Comparison of ENCODE assay signal across 23 cellular contexts in the genomic region with DNA sequence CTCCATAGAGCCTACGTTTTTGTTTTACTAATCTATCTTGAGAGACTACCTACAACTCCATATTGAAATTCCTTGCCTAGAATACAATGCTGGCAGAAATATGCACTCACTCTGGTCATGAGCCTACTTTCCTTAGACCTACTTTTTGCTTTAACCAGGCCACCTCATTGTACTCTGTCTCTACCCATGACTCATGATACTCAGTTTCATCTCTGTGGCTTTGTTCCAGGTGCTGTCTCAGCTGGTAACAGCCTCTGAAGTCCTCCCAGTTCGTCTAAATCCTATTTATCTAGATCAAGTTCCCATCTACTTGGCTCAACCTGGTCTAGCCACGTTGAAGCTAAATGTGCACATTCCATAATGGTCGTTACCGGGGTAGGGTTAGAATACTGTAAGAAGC.
A peak's percentile ranks its signal among the peaks of the same experiment; 100 is the strongest.
DNase-seq lines count a peak whose midpoint lies in the region; FAIRE-seq and TF ChIP-seq lines count a peak whose summit lies in the region.
"Had no signal": no experiment of that assay in that cellular context is flagged by ENCODE, and none has a peak within 500 bp of the region (broad histone marks: within the 10 kb centered on the region; RNA-seq: fewer than 3 reads in every experiment).

No MANE protein-coding gene starts in this region.

- TF ChIP-seq RAD21 in SK-N-SH (IDR thresholded peaks at IDR 0.05; ENCODE audit: low read length), result no peak

- H3K9ac ChIP-seq in SK-N-SH, result no peak overlapping the region

- H3K4me2 ChIP-seq in SK-N-SH, result no peak overlapping the region

- CTCF ChIA-PET in SK-N-SH (lab: Yijun Ruan, JAX), result no interaction called here

- no peaks in the 10 kb centered on the region for H3K9me3 ChIP-seq in SK-N-SH
- H3K9me3 ChIP-seq: MG63 had no signal

- FAIRE-seq in bronchial epithelial cell (lab: Jason Lieb, UNC), result no peak
- FAIRE-seq: GM19239, H54, HepG2 had no signal

- H3K36me3 ChIP-seq in bronchial epithelial cell (ENCODE audit: control insufficient read depth, insufficient read depth, low read length) (no peaks in the 10 kb centered on the region), SK-N-SH (replicated peaks in 1 of 2; ENCODE audit: control insufficient read depth in 1 of 2, insufficient read depth in 2 of 2, low read length in 1 of 2) (no peaks in the 10 kb centered on the region)
- H3K36me3 ChIP-seq: MG63 had no signal

- POLR2A ChIA-PET in SK-N-SH (lab: Yijun Ruan, JAX), result no interaction called here

- H3K4me3 ChIP-seq in GM12865 (ENCODE audit: low read depth, low read length), result no peak overlapping the region
- H3K4me3 ChIP-seq in bronchial epithelial cell (ENCODE audit: low read depth, low read length), result no peak overlapping the region
- H3K4me3 ChIP-seq in SK-N-SH (ENCODE audit: low read depth in 2 of 2, low read length in 1 of 2), result no peak overlapping the region
- no peak overlapping the region for H3K4me3 ChIP-seq in dorsolateral prefrontal cortex
- H3K4me3 ChIP-seq: MG63 had no signal

- no peaks in the 10 kb centered on the region for H3K79me2 ChIP-seq in SK-N-SH (ENCODE audit: insufficient read depth)

- no peaks in the 10 kb centered on the region for H4K20me1 ChIP-seq in SK-N-SH (ENCODE audit: insufficient read depth)

- intact Hi-C loops in dorsolateral prefrontal cortex (cut with DNase I), result no loop called here

- H3K27ac ChIP-seq in SK-N-SH (ENCODE audit: low read depth in 2 of 2, low read length in 1 of 2) (no peak overlapping the region), dorsolateral prefrontal cortex (no peak overlapping the region)

- H3K9me2 ChIP-seq in SK-N-SH, result no peaks in the 10 kb centered on the region

- no peak for TF ChIP-seq CTCF in GM12865 (IDR thresholded peaks at IDR 0.05; ENCODE audit: insufficient read depth, low read depth, low read length, missing control alignments)
- no peak for TF ChIP-seq CTCF in bronchial epithelial cell (IDR thresholded peaks at IDR 0.05; ENCODE audit: insufficient read depth, low read length, severe bottlenecking)
- no peak for TF ChIP-seq CTCF in SK-N-SH (IDR thresholded peaks at IDR 0.05)
- no peak for TF ChIP-seq CTCF in dorsolateral prefrontal cortex (IDR thresholded peaks at IDR 0.05 in 54 of 56, conservative IDR thresholded peaks at IDR 0.05 in 2 of 56; ENCODE audit: low read depth in 1 of 56, partially characterized antibody in 56 of 56)

- no peak for TF ChIP-seq EP300 in SK-N-SH (IDR thresholded peaks at IDR 0.05; ENCODE audit: borderline replicate concordance in 1 of 2, low read depth in 1 of 2, low read length in 1 of 2)

- H2AFZ ChIP-seq in SK-N-SH (ENCODE audit: low read depth), result no peak overlapping the region

- whole genome bisulfite sequencing in SK-N-SH (ENCODE audit: low lambda C conversion rate), result 0% methylated on average over 5 of the region's 5 CpGs

- no peaks in the 10 kb centered on the region for H3K4me1 ChIP-seq in SK-N-SH (ENCODE audit: control insufficient read depth in 1 of 2, insufficient read depth in 2 of 2, low read depth in 1 of 2, low read length in 1 of 2)

- H3F3A ChIP-seq in SK-N-SH (replicated peaks; ENCODE audit: insufficient read depth), result no peaks in the 10 kb centered on the region

- no peaks in the 10 kb centered on the region for H3K27me3 ChIP-seq in bronchial epithelial cell (ENCODE audit: control insufficient read depth, insufficient read depth, low read length)
- no peaks in the 10 kb centered on the region for H3K27me3 ChIP-seq in SK-N-SH (ENCODE audit: insufficient read depth)
- H3K27me3 ChIP-seq in dorsolateral prefrontal cortex, result peaks cover 0 to 7% (median 0%) of the 10 kb centered on the region in 45 donors
- H3K27me3 ChIP-seq: MG63 had no signal

- DNase-seq in GM12865 (ENCODE audit: low read depth) (peak; percentile 7), M059J (ENCODE audit: low read depth) (peak; percentile 0), bronchial epithelial cell (ENCODE audit: low read depth) (peak; percentile 0), kidney tubule cell (ENCODE audit: low spot score) (peak; percentile 9), amniotic stem cell (lab: John Stamatoyannopoulos, UW) (no peak), SK-N-SH (no peak), NCI-H526 treated with DMSO at 0.1 percent for 48 hours (lab: John Stamatoyannopoulos, UW) (no peak), dorsolateral prefrontal cortex (no peak)
- DNase-seq: CD8-positive, alpha-beta memory T cell; DMS 273 treated with DMSO at 0.1 percent for 48 hours; DND-41; Karpas-422; MG63; NCI-H1048; NCI-H1417; NCI-H1694; NCI-H2029 treated with DMSO at 0.1 percent for 48 hours; NCI-H69; PC-3; SHP77 had no signal

TF ChIP-seq in SK-N-SH, 30 proteins besides CTCF, POLR2A, EP300 and RAD21:
- TF ChIP-seq, protein P1, sequence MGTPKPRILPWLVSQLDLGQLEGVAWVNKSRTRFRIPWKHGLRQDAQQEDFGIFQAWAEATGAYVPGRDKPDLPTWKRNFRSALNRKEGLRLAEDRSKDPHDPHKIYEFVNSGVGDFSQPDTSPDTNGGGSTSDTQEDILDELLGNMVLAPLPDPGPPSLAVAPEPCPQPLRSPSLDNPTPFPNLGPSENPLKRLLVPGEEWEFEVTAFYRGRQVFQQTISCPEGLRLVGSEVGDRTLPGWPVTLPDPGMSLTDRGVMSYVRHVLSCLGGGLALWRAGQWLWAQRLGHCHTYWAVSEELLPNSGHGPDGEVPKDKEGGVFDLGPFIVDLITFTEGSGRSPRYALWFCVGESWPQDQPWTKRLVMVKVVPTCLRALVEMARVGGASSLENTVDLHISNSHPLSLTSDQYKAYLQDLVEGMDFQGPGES (IDR thresholded peaks at IDR 0.05; ENCODE audit: low read depth, low read length), result no peak
- no peak for TF ChIP-seq GABPA (IDR thresholded peaks at IDR 0.05; ENCODE audit: low read depth)
- TF ChIP-seq FOSL2 (IDR thresholded peaks at IDR 0.05; ENCODE audit: borderline replicate concordance, low read depth), result no peak
- TF ChIP-seq MEF2A (IDR thresholded peaks at IDR 0.05; ENCODE audit: borderline replicate concordance, low read depth), result no peak
- TF ChIP-seq ZBTB33 (IDR thresholded peaks at IDR 0.05; ENCODE audit: borderline replicate concordance, low read depth), result no peak
- no peak for TF ChIP-seq MXI1 (IDR thresholded peaks at IDR 0.05; ENCODE audit: low read depth, low read length)
- TF ChIP-seq TAF1 (IDR thresholded peaks at IDR 0.05; ENCODE audit: borderline replicate concordance, low read depth, low read length), result no peak
- no peak for TF ChIP-seq NRF1 (IDR thresholded peaks at IDR 0.05; ENCODE audit: low read depth, low read length)
- no peak for TF ChIP-seq POLR2AphosphoS5 (IDR thresholded peaks at IDR 0.05; ENCODE audit: low read depth, low read length)
- TF ChIP-seq RXRA (IDR thresholded peaks at IDR 0.05; ENCODE audit: borderline replicate concordance, low read depth), result no peak
- TF ChIP-seq, protein P2, sequence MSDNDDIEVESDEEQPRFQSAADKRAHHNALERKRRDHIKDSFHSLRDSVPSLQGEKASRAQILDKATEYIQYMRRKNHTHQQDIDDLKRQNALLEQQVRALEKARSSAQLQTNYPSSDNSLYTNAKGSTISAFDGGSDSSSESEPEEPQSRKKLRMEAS (IDR thresholded peaks at IDR 0.05; ENCODE audit: low read depth), result no peak
- no peak for TF ChIP-seq TEAD4 (IDR thresholded peaks at IDR 0.05; ENCODE audit: borderline replicate concordance, insufficient read depth)
- TF ChIP-seq, protein P3, sequence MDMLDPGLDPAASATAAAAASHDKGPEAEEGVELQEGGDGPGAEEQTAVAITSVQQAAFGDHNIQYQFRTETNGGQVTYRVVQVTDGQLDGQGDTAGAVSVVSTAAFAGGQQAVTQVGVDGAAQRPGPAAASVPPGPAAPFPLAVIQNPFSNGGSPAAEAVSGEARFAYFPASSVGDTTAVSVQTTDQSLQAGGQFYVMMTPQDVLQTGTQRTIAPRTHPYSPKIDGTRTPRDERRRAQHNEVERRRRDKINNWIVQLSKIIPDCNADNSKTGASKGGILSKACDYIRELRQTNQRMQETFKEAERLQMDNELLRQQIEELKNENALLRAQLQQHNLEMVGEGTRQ (IDR thresholded peaks at IDR 0.05; ENCODE audit: borderline replicate concordance, low read depth, low read length), result no peak
- TF ChIP-seq TCF12 (IDR thresholded peaks at IDR 0.05), result no peak
- no peak for TF ChIP-seq YY1 (IDR thresholded peaks at IDR 0.05; ENCODE audit: low read depth)
- TF ChIP-seq GATA2 (CRISPR knock-in tag; IDR thresholded peaks at IDR 0.05), result no peak
- no peak for TF ChIP-seq FOXJ3 (CRISPR knock-in tag; IDR thresholded peaks at IDR 0.05)
- TF ChIP-seq USF1 (IDR thresholded peaks at IDR 0.05; ENCODE audit: borderline replicate concordance, low read depth), result no peak
- TF ChIP-seq RFX5 (IDR thresholded peaks at IDR 0.05; ENCODE audit: low read length), result no peak
- no peak for TF ChIP-seq JUND (IDR thresholded peaks at IDR 0.05)

Comparison
In these comparisons a context has a peak if more than half of its experiments do, and no peak if none do; other contexts are left out.
1. DNase-seq: peak in GM12865 (single experiment), M059J (single experiment), bronchial epithelial cell (single experiment) and kidney tubule cell (single experiment); none in amniotic stem cell (single experiment), SK-N-SH (single experiment), NCI-H526 treated with DMSO at 0.1 percent for 48 hours (single experiment) and dorsolateral prefrontal cortex (0 of 10).